Comparison of ENCODE assay signal across 16 cellular contexts in genomic region chr2:134773372-134774073, GRCh38. TPM values are rescaled to one million over a fixed set of nuclear protein-coding genes. Genes with fewer than 3 reads are reported as not detected.
DNase-seq lines count a peak whose midpoint lies in the region; ATAC-seq and TF ChIP-seq lines count a peak whose summit lies in the region.
"Had no signal": no experiment of that assay in that cellular context is flagged by ENCODE, and none has a peak within 500 bp of the region (broad histone marks: within the 10 kb centered on the region; RNA-seq: fewer than 3 reads in every experiment).

No MANE protein-coding gene starts in this region.

- ATAC-seq in GM21737 (IDR thresholded peaks at IDR 0.05; ENCODE audit: unreplicated experiment) = no peak
- no peak for ATAC-seq in HG02571 (IDR thresholded peaks at IDR 0.05; ENCODE audit: unreplicated experiment)
- ATAC-seq in psoas muscle = no peak
- ATAC-seq: activated T-cell treated with anti-CD3 and anti-CD28 coated beads, Interleukin-2, amount 50 U/mL, for 72 hours; CD8-positive, alpha-beta T cell; natural killer cell had no signal

- H3K27me3 ChIP-seq in neural progenitor cell (no peaks in the 10 kb centered on the region), psoas muscle (ENCODE audit: insufficient read depth in 3 of 3, low read length in 2 of 3) (no peaks in the 10 kb centered on the region)
- H3K27me3 ChIP-seq: brain microvascular endothelial cell had no signal

- H4K20me1 ChIP-seq in neural progenitor cell (ENCODE audit: low read depth) = no peaks in the 10 kb centered on the region

- no peak overlapping the region for H3K9ac ChIP-seq in neural progenitor cell

- 57 to 67% (median 58%) methylated on average over 9 of the region's 9 CpGs for WGBS in psoas muscle, 3 donors

- H3K9me3 ChIP-seq in neural progenitor cell (ENCODE audit: low read depth) (no peaks in the 10 kb centered on the region), psoas muscle (no peaks in the 10 kb centered on the region)

- H3K4me3 Mint-ChIP-seq in endothelial cell (ENCODE audit: unreplicated experiment) (no peak overlapping the region), neural progenitor cell (peak overlapping the region; percentile 13)
- no peak overlapping the region for H3K4me3 Mint-ChIP-seq in activated CD4-positive, alpha-beta memory T cell treated with anti-CD3 and anti-CD28 coated beads for 36 hours
- H3K4me3 Mint-ChIP-seq: activated T-cell treated with anti-CD3 and anti-CD28 coated beads, Interleukin-2, amount 50 U/mL, for 72 hours; CD8-positive, alpha-beta T cell; natural killer cell had no signal

- POLR2A ChIA-PET in activated CD4-positive, alpha-beta memory T cell treated with anti-CD3 and anti-CD28 coated beads for 36 hours (lab: Charles Lee) = no interaction called here

- TF ChIP-seq CTCF in endothelial cell (IDR thresholded peaks at IDR 0.05; ENCODE audit: unreplicated experiment) (no peak), neural progenitor cell (IDR thresholded peaks at IDR 0.05) (no peak), psoas muscle (IDR thresholded peaks at IDR 0.05) (no peak)

- H3K4me1 Mint-ChIP-seq in endothelial cell (ENCODE audit: unreplicated experiment) (peaks cover 20% of the 10 kb centered on the region), neural progenitor cell (peaks cover 30% of the 10 kb centered on the region)
- peaks cover 8% of the 10 kb centered on the region for H3K4me1 Mint-ChIP-seq in activated CD4-positive, alpha-beta memory T cell treated with anti-CD3 and anti-CD28 coated beads for 36 hours (ENCODE audit: low read depth)

- intact Hi-C loops in psoas muscle (cut with DNase I) = no loop called here
- intact Hi-C loops in activated CD4-positive, alpha-beta memory T cell treated with anti-CD3 and anti-CD28 coated beads for 36 hours (cut with micrococcal nuclease) = no loop called here

- no peak overlapping the region for H3K27ac ChIP-seq in neural progenitor cell
- H3K27ac ChIP-seq in psoas muscle = no peak overlapping the region
- H3K27ac ChIP-seq: brain microvascular endothelial cell had no signal

- H3K4me2 ChIP-seq in neural progenitor cell = peak overlapping the region; percentile 50

- H3K79me2 ChIP-seq in neural progenitor cell (ENCODE audit: low read depth) = no peaks in the 10 kb centered on the region

- H2AFZ ChIP-seq in neural progenitor cell (replicated peaks) = no peak overlapping the region

- H3K36me3 Mint-ChIP-seq in endothelial cell (ENCODE audit: low read depth, unreplicated experiment) = no peaks in the 10 kb centered on the region
- no peaks in the 10 kb centered on the region for H3K36me3 Mint-ChIP-seq in neural progenitor cell
- no peaks in the 10 kb centered on the region for H3K36me3 Mint-ChIP-seq in activated CD4-positive, alpha-beta memory T cell treated with anti-CD3 and anti-CD28 coated beads for 36 hours
- H3K36me3 Mint-ChIP-seq: CD8-positive, alpha-beta T cell; natural killer cell had no signal

- H3K9me3 Mint-ChIP-seq in endothelial cell (ENCODE audit: unreplicated experiment) = no peaks in the 10 kb centered on the region
- H3K9me3 Mint-ChIP-seq in neural progenitor cell = no peaks in the 10 kb centered on the region
- no peaks in the 10 kb centered on the region for H3K9me3 Mint-ChIP-seq in activated CD4-positive, alpha-beta memory T cell treated with anti-CD3 and anti-CD28 coated beads for 36 hours
- H3K9me3 Mint-ChIP-seq: activated T-cell treated with anti-CD3 and anti-CD28 coated beads, Interleukin-2, amount 50 U/mL, for 72 hours; CD8-positive, alpha-beta T cell; natural killer cell had no signal

- peaks cover 33% of the 10 kb centered on the region for H3F3A ChIP-seq in neural progenitor cell (ENCODE audit: low read depth)

- CTCF ChIA-PET in activated CD4-positive, alpha-beta memory T cell treated with anti-CD3 and anti-CD28 coated beads for 36 hours (lab: Charles Lee) = no interaction called here

- peak overlapping the region; percentile 73 for H3K27ac Mint-ChIP-seq in endothelial cell (ENCODE audit: unreplicated experiment)
- peak overlapping the region; percentile 6 for H3K27ac Mint-ChIP-seq in neural progenitor cell
- no peak overlapping the region for H3K27ac Mint-ChIP-seq in activated CD4-positive, alpha-beta memory T cell treated with anti-CD3 and anti-CD28 coated beads for 36 hours
- H3K27ac Mint-ChIP-seq: activated T-cell treated with anti-CD3 and anti-CD28 coated beads, Interleukin-2, amount 50 U/mL, for 72 hours; CD8-positive, alpha-beta T cell; natural killer cell had no signal

- in situ Hi-C loops in G401 (cut with HindIII; ENCODE audit: low sequenced_read_pairs) = no loop called here

- H3K4me1 ChIP-seq in neural progenitor cell (peaks cover 48% of the 10 kb centered on the region), psoas muscle (no peaks in the 10 kb centered on the region)

- H3K36me3 ChIP-seq in neural progenitor cell (no peaks in the 10 kb centered on the region), psoas muscle (ENCODE audit: insufficient read depth in 1 of 2, low read depth in 1 of 2) (no peaks in the 10 kb centered on the region)
- H3K36me3 ChIP-seq: brain microvascular endothelial cell had no signal

- H3K4me3 ChIP-seq in neural progenitor cell (no peak overlapping the region), psoas muscle (no peak overlapping the region)

- H3K27me3 Mint-ChIP-seq in endothelial cell (ENCODE audit: unreplicated experiment) (peaks cover 4% of the 10 kb centered on the region), neural progenitor cell (ENCODE audit: insufficient read depth, low read depth) (peaks cover 5% of the 10 kb centered on the region)
- no peaks in the 10 kb centered on the region for H3K27me3 Mint-ChIP-seq in activated CD4-positive, alpha-beta memory T cell treated with anti-CD3 and anti-CD28 coated beads for 36 hours

- DNase-seq in G401 (ENCODE audit: low spot score) (peak; percentile 99), NCI-H524 (lab: John Stamatoyannopoulos, UW) (peak; percentile 81 to 89), endothelial cell (ENCODE audit: low spot score) (peak; percentile 15), neural progenitor cell (ENCODE audit: low spot score) (no peak), psoas muscle (no peak)
- no peak for DNase-seq in activated CD4-positive, alpha-beta memory T cell treated with anti-CD3 and anti-CD28 coated beads for 36 hours
- DNase-seq: activated T-cell treated with anti-CD3 and anti-CD28 coated beads, Interleukin-2, amount 50 U/mL, for 72 hours; CD8-positive, alpha-beta T cell; GOT3; Kasumi-1; natural killer cell; NCI-H345; stimulated activated CD4-positive, alpha-beta T cell treated with anti-CD3 and anti-CD28 coated beads, Interleukin-12 subunit alpha, Interleukin-12 subunit beta, amount 100 ng/mL, for 4 hours had no signal

RNA-seq across cellular contexts. Expression of gene TMEM163, which starts 54.7 kb away (rescaled TPM):
- total RNA-seq in G401 (2014; rRNA removed; shearing (Covaris generic)) = not detected in 2 replicates
- total RNA-seq in endothelial cell (ENCODE audit: unreplicated experiment) (150 TPM), neural progenitor cell (ENCODE audit: low replicate concordance) (0.95 and 1.2 TPM in 2 replicates), psoas muscle (under 1 TPM in 3 of 4 donors, not detected in 1; 0.24 to 0.34 (median 0.32) TPM)
- polyA plus RNA-seq in psoas muscle = under 1 TPM; 0.17 to 0.52 (median 0.19) TPM
- under 1 TPM in 1 of 2 experiments, not detected in 1; 0.12 TPM for total RNA-seq in activated CD4-positive, alpha-beta memory T cell treated with anti-CD3 and anti-CD28 coated beads for 36 hours

Comparison
In these comparisons a context has a peak if more than half of its experiments do, and no peak if none do; other contexts are left out.
1. DNase-seq: peak in G401 (single experiment), NCI-H524 (2 of 2) and endothelial cell (single experiment); none in neural progenitor cell (single experiment), psoas muscle (0 of 2) and activated CD4-positive, alpha-beta memory T cell treated with anti-CD3 and anti-CD28 coated beads for 36 hours (single experiment).
2. RNA of gene TMEM163, which starts 54.7 kb away (total RNA-seq): 150 TPM in endothelial cell (single experiment); 0.95 to 1.2 TPM in neural progenitor cell, 0.24 to 0.34 TPM in psoas muscle, 0.12 TPM in activated CD4-positive, alpha-beta memory T cell treated with anti-CD3 and anti-CD28 coated beads for 36 hours and not detected in G401; every median in the first group is over 10 times any median in the second.